In genomic region chr4:151934766-151935165, GRCh38 we compare ENCODE assay signal across 22 cellular contexts.
"Had no signal": no experiment of that assay in that cellular context is flagged by ENCODE, and none has a peak within 500 bp of the region (broad histone marks: within the 10 kb centered on the region; RNA-seq: fewer than 3 reads in every experiment).

No MANE protein-coding gene starts in this region.

- H3K27ac Mint-ChIP-seq: activated CD4-positive, alpha-beta memory T cell treated with anti-CD3 and anti-CD28 coated beads, Interleukin-2, amount 10 ng/mL, durations not matched to agents 7 days and 5 days; activated CD4-positive, alpha-beta T cell treated with anti-CD3 and anti-CD28 coated beads, Interleukin-2, amount 10 ng/mL, durations not matched to agents 24 days and 14 days; activated naive CD4-positive, alpha-beta T cell treated with anti-CD3 and anti-CD28 coated beads, Interleukin-2, amount 10 ng/mL, durations not matched to agents 7 days and 5 days; mesothelial cell of epicardium; natural killer cell; stimulated activated naive CD8-positive, alpha-beta T cell treated with anti-CD3 and anti-CD28 coated beads, Interleukin-15, Interleukin-2, amounts not matched to agents 100 ng/mL and 50 ng/mL, for 24 hours; T-helper 17 cell had no signal

- H3K27me3 Mint-ChIP-seq: activated CD4-positive, alpha-beta memory T cell treated with anti-CD3 and anti-CD28 coated beads, Interleukin-2, amount 10 ng/mL, durations not matched to agents 7 days and 5 days; activated CD4-positive, alpha-beta T cell treated with anti-CD3 and anti-CD28 coated beads, Interleukin-2, amount 10 ng/mL, durations not matched to agents 24 days and 14 days; activated naive CD4-positive, alpha-beta T cell treated with anti-CD3 and anti-CD28 coated beads, Interleukin-2, amount 10 ng/mL, durations not matched to agents 7 days and 5 days; stimulated activated naive CD8-positive, alpha-beta T cell treated with anti-CD3 and anti-CD28 coated beads, Interleukin-15, Interleukin-2, amounts not matched to agents 100 ng/mL and 50 ng/mL, for 24 hours; T-helper 17 cell had no signal

- H3K4me3 Mint-ChIP-seq: activated CD4-positive, alpha-beta memory T cell treated with anti-CD3 and anti-CD28 coated beads, Interleukin-2, amount 10 ng/mL, durations not matched to agents 7 days and 5 days; activated CD4-positive, alpha-beta T cell treated with anti-CD3 and anti-CD28 coated beads, Interleukin-2, amount 10 ng/mL, durations not matched to agents 24 days and 14 days; activated naive CD4-positive, alpha-beta T cell treated with anti-CD3 and anti-CD28 coated beads, Interleukin-2, amount 10 ng/mL, durations not matched to agents 7 days and 5 days; mesothelial cell of epicardium; natural killer cell; stimulated activated naive CD8-positive, alpha-beta T cell treated with anti-CD3 and anti-CD28 coated beads, Interleukin-15, Interleukin-2, amounts not matched to agents 100 ng/mL and 50 ng/mL, for 24 hours; T-helper 17 cell had no signal

- FAIRE-seq: pancreas had no signal

- ATAC-seq: gastroesophageal sphincter, left ventricle myocardium superior, natural killer cell, pancreas, psoas muscle, T-helper 17 cell had no signal

- H3K9me3 Mint-ChIP-seq: activated CD4-positive, alpha-beta memory T cell treated with anti-CD3 and anti-CD28 coated beads, Interleukin-2, amount 10 ng/mL, durations not matched to agents 7 days and 5 days; activated CD4-positive, alpha-beta T cell treated with anti-CD3 and anti-CD28 coated beads, Interleukin-2, amount 10 ng/mL, durations not matched to agents 24 days and 14 days; activated naive CD4-positive, alpha-beta T cell treated with anti-CD3 and anti-CD28 coated beads, Interleukin-2, amount 10 ng/mL, durations not matched to agents 7 days and 5 days; mesothelial cell of epicardium; natural killer cell; stimulated activated naive CD8-positive, alpha-beta T cell treated with anti-CD3 and anti-CD28 coated beads, Interleukin-15, Interleukin-2, amounts not matched to agents 100 ng/mL and 50 ng/mL, for 24 hours had no signal

- H3K4me1 Mint-ChIP-seq: activated CD4-positive, alpha-beta memory T cell treated with anti-CD3 and anti-CD28 coated beads, Interleukin-2, amount 10 ng/mL, durations not matched to agents 7 days and 5 days; activated CD4-positive, alpha-beta T cell treated with anti-CD3 and anti-CD28 coated beads, Interleukin-2, amount 10 ng/mL, durations not matched to agents 24 days and 14 days; natural killer cell; T-helper 17 cell had no signal

- H3K36me3 Mint-ChIP-seq: activated naive CD4-positive, alpha-beta T cell treated with anti-CD3 and anti-CD28 coated beads, Interleukin-2, amount 10 ng/mL, durations not matched to agents 7 days and 5 days; mesothelial cell of epicardium; natural killer cell had no signal

- DNase-seq: activated CD4-positive, alpha-beta memory T cell treated with anti-CD3 and anti-CD28 coated beads, Interleukin-2, amount 10 ng/mL, durations not matched to agents 7 days and 5 days; activated CD4-positive, alpha-beta T cell treated with anti-CD3 and anti-CD28 coated beads, Interleukin-2, amount 10 ng/mL, durations not matched to agents 24 days and 14 days; activated effector memory CD4-positive, alpha-beta T cell treated with anti-CD3 and anti-CD28 coated beads, Interleukin-2, amount 50 U/mL, for 16 hours; activated naive CD4-positive, alpha-beta T cell treated with anti-CD3 and anti-CD28 coated beads, Interleukin-2, amount 10 ng/mL, durations not matched to agents 7 days and 5 days; activated T-cell treated with anti-CD3 and anti-CD28 coated beads for 4 hours; dermis blood vessel endothelial cell; effector CD8-positive, alpha-beta T cell; erythroblast; head of caudate nucleus; hypothalamus; left ventricle myocardium superior; mammary epithelial cell; natural killer cell; pancreas; psoas muscle; stimulated activated CD4-positive, alpha-beta T cell treated with anti-CD3 and anti-CD28 coated beads, Interleukin-12 subunit alpha, Interleukin-12 subunit beta, amount 100 ng/mL, for 4 hours; stimulated activated CD4-positive, alpha-beta T cell treated with anti-CD3 and anti-CD28 coated beads, Interleukin-4, amount 100 ng/mL, for 4 hours; T-helper 17 cell; thyroid gland had no signal
